1 cellular context compared by ENCODE assay signal in genomic region chr17:68049812-68050437, GRCh38.
TF ChIP-seq lines count a peak whose summit lies in the region.

No MANE protein-coding gene starts in this region.

TF ChIP-seq in HepG2, 621 proteins besides CTCF, POLR2A, EP300 and RAD21:
- peak; percentile 73 for TF ChIP-seq PCBP2 (optimal IDR thresholded peaks at IDR 0.05; ENCODE audit: low read depth, low read length, poor library complexity, severe bottlenecking)
